Comparison of ENCODE assay signal across 23 cellular contexts in genomic region chr11:69425444-69425843, GRCh38. TPM values are rescaled to one million over a fixed set of nuclear protein-coding genes. Genes with fewer than 3 reads are reported as not detected.
"Had no signal": no experiment of that assay in that cellular context is flagged by ENCODE, and none has a peak within 500 bp of the region (broad histone marks: within the 10 kb centered on the region; RNA-seq: fewer than 3 reads in every experiment).

No MANE protein-coding gene starts in this region.

- H3K36me3 Mint-ChIP-seq: activated naive CD8-positive, alpha-beta T cell treated with anti-CD3 and anti-CD28 coated beads, Interleukin-2, amount 10 ng/mL, durations not matched to agents 7 days and 5 days; stimulated activated naive B cell treated with anti-CD40 and anti-IgM and Interleukin-4, amounts not matched to agents 10 μg/mL and 1 μg/mL and 100 μg/mL, for 72 hours had no signal

- H3K79me2 ChIP-seq: hepatocyte had no signal

- DNase-seq: activated naive CD8-positive, alpha-beta T cell treated with anti-CD3 and anti-CD28 coated beads, Interleukin-2, amount 10 ng/mL, durations not matched to agents 7 days and 5 days; activated T-cell treated with anti-CD3 and anti-CD28 coated beads for 4 hours; body of pancreas; endodermal cell; foreskin fibroblast; left cardiac atrium; mesendoderm; occipital lobe; stimulated activated naive B cell treated with anti-CD40 and anti-IgM and Interleukin-4, amounts not matched to agents 10 μg/mL and 1 μg/mL and 100 μg/mL, for 72 hours; thyroid gland had no signal

- FAIRE-seq: colon, islet of Langerhans had no signal

- H3K9me3 ChIP-seq: prostate gland, thyroid gland had no signal

- H3K27ac Mint-ChIP-seq: activated CD4-positive, alpha-beta T cell treated with anti-CD3 and anti-CD28 coated beads for 36 hours; activated naive CD8-positive, alpha-beta T cell treated with anti-CD3 and anti-CD28 coated beads, Interleukin-2, amount 10 ng/mL, durations not matched to agents 7 days and 5 days; endodermal cell; nephron; stimulated activated naive B cell treated with anti-CD40 and anti-IgM and Interleukin-4, amounts not matched to agents 10 μg/mL and 1 μg/mL and 100 μg/mL, for 72 hours; T-helper 1 cell treated with Interleukin-12 subunit alpha and Interleukin-12 subunit beta and Interleukin-4 antibody, amounts not matched to agents 30 μg/mL and 1 μg/mL, for 36 hours had no signal

- H3K27me3 ChIP-seq: body of pancreas, hepatocyte, thyroid gland had no signal

- H3K27ac ChIP-seq: body of pancreas, epithelial cell of prostate, hepatocyte, prostate gland, thyroid gland, VCaP had no signal

- ATAC-seq: body of pancreas; left cardiac atrium; sciatic nerve; stimulated activated naive B cell treated with anti-CD40 and anti-IgM and Interleukin-4, amounts not matched to agents 10 μg/mL and 1 μg/mL and 100 μg/mL, for 72 hours had no signal

- H3K4me3 ChIP-seq: body of pancreas, hepatocyte, prostate gland, smooth muscle cell, thyroid gland had no signal

- H3K4me1 ChIP-seq: body of pancreas, prostate gland had no signal

- H3K36me3 ChIP-seq: prostate gland, thyroid gland had no signal

- H3K4me2 ChIP-seq: hepatocyte, smooth muscle cell had no signal

- H3K4me3 Mint-ChIP-seq: activated CD4-positive, alpha-beta T cell treated with anti-CD3 and anti-CD28 coated beads for 36 hours; endodermal cell; nephron; stimulated activated naive B cell treated with anti-CD40 and anti-IgM and Interleukin-4, amounts not matched to agents 10 μg/mL and 1 μg/mL and 100 μg/mL, for 72 hours; T-helper 1 cell treated with Interleukin-12 subunit alpha and Interleukin-12 subunit beta and Interleukin-4 antibody, amounts not matched to agents 30 μg/mL and 1 μg/mL, for 36 hours had no signal

- H2AFZ ChIP-seq: hepatocyte had no signal

RNA-seq across cellular contexts. Expression of gene LINC01488, which starts 56.0 kb away (rescaled TPM):
- total RNA-seq: activated CD4-positive, alpha-beta T cell treated with anti-CD3 and anti-CD28 coated beads for 36 hours; activated naive CD8-positive, alpha-beta T cell treated with anti-CD3 and anti-CD28 coated beads, Interleukin-2, amount 10 ng/mL, durations not matched to agents 7 days and 5 days; body of pancreas; endodermal cell; lower leg skin; occipital lobe; prostate gland; sciatic nerve; smooth muscle cell; thyroid gland; ureter had no signal
- polyA plus RNA-seq: smooth muscle cell had no signal
